Comparison of ENCODE assay signal across 21 cellular contexts in genomic region chr11:67051945-67052488, GRCh38. TPM values are rescaled to one million over a fixed set of nuclear protein-coding genes. Genes with fewer than 3 reads are reported as not detected.
DNase-seq lines count a peak whose midpoint lies in the region; ATAC-seq, FAIRE-seq and TF ChIP-seq lines count a peak whose summit lies in the region.
"Had no signal": no experiment of that assay in that cellular context is flagged by ENCODE, and none has a peak within 500 bp of the region (broad histone marks: within the 10 kb centered on the region; RNA-seq: fewer than 3 reads in every experiment).

No MANE protein-coding gene starts in this region.

- BruUV-seq in Caco-2 (replicated peaks; lab: Mats Ljungman, UMichigan) = no TSS peak

- H3K36me3 Mint-ChIP-seq in Caco-2 (ENCODE audit: insufficient read depth, unreplicated experiment) = no peaks in the 10 kb centered on the region
- H3K36me3 Mint-ChIP-seq in endodermal cell (ENCODE audit: low read depth) = no peaks in the 10 kb centered on the region
- H3K36me3 Mint-ChIP-seq in progenitor cell of endocrine pancreas (ENCODE audit: insufficient read depth) = no peaks in the 10 kb centered on the region
- H3K36me3 Mint-ChIP-seq: CD4-positive, alpha-beta memory T cell had no signal

- H3K4me2 ChIP-seq in OCI-LY3 (ENCODE audit: low read length) = no peak overlapping the region

- H3K4me1 ChIP-seq in Caco-2 (peaks cover 26% of the 10 kb centered on the region), OCI-LY3 (ENCODE audit: low read length) (peaks cover 61% of the 10 kb centered on the region), endodermal cell (ENCODE audit: control insufficient read depth, insufficient read depth, low read length) (peaks cover 14% of the 10 kb centered on the region), pancreas (peaks cover 19 to 23% (median 20%) of the 10 kb centered on the region in 3 donors)

- CTCF ChIA-PET in Caco-2 (lab: Charles Lee) = interaction anchor here (0.6 to 1.6 kb wide), 5 partner anchors 12 to 330 kb away, joined by 3 to 5 read pairs (median 3); no protein-coding TSS in a partner anchor

- WGBS in endodermal cell (ENCODE audit: insufficient coverage in 1 of 2, insufficient read length in 1 of 2), 2 experiments = 86 to 95% methylated on average over 3 to 4 of the region's 4 CpGs
- 87 to 88% methylated on average over 4 of the region's 4 CpGs for WGBS in pancreas, 2 donors

- H3K9me3 ChIP-seq in Caco-2 (no peaks in the 10 kb centered on the region), OCI-LY3 (ENCODE audit: insufficient read depth, low read length) (no peaks in the 10 kb centered on the region), endodermal cell (ENCODE audit: control insufficient read depth, low read length) (no peaks in the 10 kb centered on the region), pancreas (no peaks in the 10 kb centered on the region)
- H3K9me3 ChIP-seq: BE2C had no signal

- H3K4me3 ChIP-seq in Caco-2 (ENCODE audit: low read depth, low read length) (no peak overlapping the region), OCI-LY3 (ENCODE audit: low read length) (no peak overlapping the region), endodermal cell (ENCODE audit: low read length) (no peak overlapping the region), pancreas (no peak overlapping the region)

- H3K27ac ChIP-seq in OCI-LY3 (ENCODE audit: low read length) (peak overlapping the region; percentile 17; the same call in 1 of the 2 replicates), endodermal cell (ENCODE audit: low read depth, low read length) (no peak overlapping the region), pancreas (no peak overlapping the region)
- H3K27ac ChIP-seq: C4-2B had no signal

- FAIRE-seq in frontal cortex (lab: Jason Lieb, UNC) = no peak
- no peak for FAIRE-seq in pancreas (lab: Jason Lieb, UNC)
- FAIRE-seq: D721Med, G401.6, GM12891, HepG2, HTR-8/SVneo had no signal

- H3K27me3 Mint-ChIP-seq in Caco-2 (ENCODE audit: insufficient read depth, unreplicated experiment) = no peaks in the 10 kb centered on the region
- H3K27me3 Mint-ChIP-seq in endodermal cell (ENCODE audit: insufficient read depth) = no peaks in the 10 kb centered on the region
- no peaks in the 10 kb centered on the region for H3K27me3 Mint-ChIP-seq in progenitor cell of endocrine pancreas

- no peak for ATAC-seq in pancreas
- ATAC-seq: HepG2 had no signal

- no peak for DNase-seq in Caco-2
- DNase-seq in endodermal cell = peak; percentile 47
- DNase-seq in progenitor cell of endocrine pancreas (ENCODE audit: low spot score, unreplicated experiment) = no peak
- no peak for DNase-seq in NCI-H146 treated with DMSO at 0.1 percent for 48 hours (lab: John Stamatoyannopoulos, UW; ENCODE audit: unreplicated experiment)
- DNase-seq in frontal cortex (ENCODE audit: low spot score in 2 of 2) = no peak
- DNase-seq in pancreas = no peak
- DNase-seq: BE2C; CD4-positive, alpha-beta memory T cell; DMS153; DMS79 treated with DMSO at 0.1 percent for 48 hours; EL; HCEC 1CT had no signal

- peaks cover 47% of the 10 kb centered on the region for H4K20me1 ChIP-seq in OCI-LY3 (ENCODE audit: insufficient read depth, low read length)

- H3K9ac ChIP-seq in OCI-LY3 (ENCODE audit: low read length) = no peak overlapping the region
- H3K9ac ChIP-seq in endodermal cell (ENCODE audit: extremely low read depth, low read length, poor library complexity, severe bottlenecking) = no peak overlapping the region

- POLR2A ChIA-PET in Caco-2 (lab: Charles Lee) = no interaction called here

- H2AFZ ChIP-seq in OCI-LY3 (ENCODE audit: low read depth, low read length) = no peak overlapping the region

- peak overlapping the region; percentile 19 for H3K27ac Mint-ChIP-seq in Caco-2 (ENCODE audit: unreplicated experiment)
- no peak overlapping the region for H3K27ac Mint-ChIP-seq in endodermal cell
- H3K27ac Mint-ChIP-seq in progenitor cell of endocrine pancreas = peak overlapping the region; percentile 84

- intact Hi-C loops in Caco-2 (cut with micrococcal nuclease; ENCODE audit: unreplicated experiment) = no loop called here
- intact Hi-C loops in pancreas (cut with DNase I) = no loop called here

- H3K79me2 ChIP-seq in OCI-LY3 (ENCODE audit: low read length) = peaks cover 28% of the 10 kb centered on the region

- no peak for TF ChIP-seq CTCF in Caco-2 (IDR thresholded peaks at IDR 0.05; ENCODE audit: insufficient read depth in 1 of 2, low read depth in 1 of 2, low read length in 1 of 2, severe bottlenecking in 1 of 2, unreplicated experiment in 1 of 2)
- TF ChIP-seq CTCF in OCI-LY3 (IDR thresholded peaks at IDR 0.05; ENCODE audit: low read depth, low read length) = no peak
- no peak for TF ChIP-seq CTCF in endodermal cell (conservative IDR thresholded peaks at IDR 0.05)
- TF ChIP-seq CTCF in progenitor cell of endocrine pancreas (IDR thresholded peaks at IDR 0.05; ENCODE audit: unreplicated experiment) = no peak
- TF ChIP-seq CTCF in pancreas (IDR thresholded peaks at IDR 0.05) = no peak

- H3K4me1 Mint-ChIP-seq in Caco-2 (ENCODE audit: low read depth, unreplicated experiment) (peaks cover 26% of the 10 kb centered on the region), endodermal cell (peaks cover 11% of the 10 kb centered on the region), progenitor cell of endocrine pancreas (ENCODE audit: low read depth) (peaks cover 25% of the 10 kb centered on the region)

- H3K9me3 Mint-ChIP-seq in Caco-2 (ENCODE audit: unreplicated experiment) = no peaks in the 10 kb centered on the region
- H3K9me3 Mint-ChIP-seq in endodermal cell = no peaks in the 10 kb centered on the region
- H3K9me3 Mint-ChIP-seq in progenitor cell of endocrine pancreas (ENCODE audit: low read depth) = no peaks in the 10 kb centered on the region
- H3K9me3 Mint-ChIP-seq: CD4-positive, alpha-beta memory T cell had no signal

- H3K36me3 ChIP-seq in Caco-2 (ENCODE audit: control insufficient read depth, insufficient read depth, low read length) = no peaks in the 10 kb centered on the region
- peaks cover 33% of the 10 kb centered on the region for H3K36me3 ChIP-seq in OCI-LY3 (replicated peaks; ENCODE audit: low read depth, low read length)
- H3K36me3 ChIP-seq in endodermal cell (ENCODE audit: control insufficient read depth, insufficient read depth, low read length) = no peaks in the 10 kb centered on the region
- no peaks in the 10 kb centered on the region for H3K36me3 ChIP-seq in pancreas
- H3K36me3 ChIP-seq: BE2C had no signal

- no peak overlapping the region for H3K4me3 Mint-ChIP-seq in Caco-2 (ENCODE audit: unreplicated experiment)
- no peak overlapping the region for H3K4me3 Mint-ChIP-seq in endodermal cell
- H3K4me3 Mint-ChIP-seq in progenitor cell of endocrine pancreas (ENCODE audit: low read depth) = no peak overlapping the region
- H3K4me3 Mint-ChIP-seq: CD4-positive, alpha-beta memory T cell had no signal

- H3K27me3 ChIP-seq in Caco-2 (replicated peaks; ENCODE audit: control insufficient read depth, insufficient read depth, low read length) (no peaks in the 10 kb centered on the region), OCI-LY3 (ENCODE audit: low read depth, low read length) (no peaks in the 10 kb centered on the region), endodermal cell (ENCODE audit: control insufficient read depth, insufficient read depth, low read length, poor library complexity, severe bottlenecking) (no peaks in the 10 kb centered on the region), pancreas (no peaks in the 10 kb centered on the region)
- H3K27me3 ChIP-seq: BE2C had no signal

RNA-seq across cellular contexts. Expression of gene RHOD, which starts 4.6 kb away (rescaled TPM):
- total RNA-seq in Caco-2 (2022) = 14.2 and 17.1 TPM in 2 replicates
- total RNA-seq in endodermal cell = 10 to 100 TPM; 17.1 to 18.1 TPM
- polyA plus RNA-seq in endodermal cell (2013, experiment 1 of 2) = 7.7 TPM
- polyA plus RNA-seq in endodermal cell (2013, experiment 2 of 2) = 7.7 TPM
- total RNA-seq in progenitor cell of endocrine pancreas = 16.4 and 20.6 TPM in 2 replicates
- total RNA-seq in frontal cortex = 0.82 TPM
- total RNA-seq in pancreas = 10 to 100 TPM; 14.9 to 20.3 (median 18.5) TPM
- polyA plus RNA-seq in pancreas = 10 to 100 TPM; 18.6 to 45.8 TPM
- total RNA-seq: H4 had no signal

RNA-seq across cellular contexts. Expression of gene SYT12, which starts 29.1 kb away (rescaled TPM):
- total RNA-seq in Caco-2 (2022) = 0.23 and 0.82 TPM in 2 replicates
- 1 to 10 TPM in 1 of 2 donors, under 1 TPM in 1; 0.91 to 1.1 TPM for total RNA-seq in endodermal cell
- polyA plus RNA-seq in endodermal cell (2013, experiment 1 of 2) = 0.39 TPM
- polyA plus RNA-seq in endodermal cell (2013, experiment 2 of 2) = 0.33 TPM
- 0.20 and 0.22 TPM in 2 replicates for total RNA-seq in progenitor cell of endocrine pancreas
- total RNA-seq in frontal cortex = 0.41 TPM
- 1 to 10 TPM in 2 of 6 donors, under 1 TPM in 4; 0.37 to 2.6 (median 0.42) TPM for total RNA-seq in pancreas
- 1 to 10 TPM in 1 of 2 donors, under 1 TPM in 1; 0.19 to 1.7 TPM for polyA plus RNA-seq in pancreas
- total RNA-seq: A172; CD4-positive, alpha-beta memory T cell; H4 had no signal
- polyA plus RNA-seq: CD4-positive, alpha-beta memory T cell had no signal
